6 cellular contexts compared by ENCODE assay signal in genomic region chr20:63538204-63539091, GRCh38. TPM values are rescaled to one million over a fixed set of nuclear protein-coding genes. Genes with fewer than 3 reads are reported as not detected.
DNase-seq lines count a peak whose midpoint lies in the region; ATAC-seq and TF ChIP-seq lines count a peak whose summit lies in the region.

No MANE protein-coding gene starts in this region.

- H3K9me3 Mint-ChIP-seq in endodermal cell = no peaks in the 10 kb centered on the region
- H3K9me3 Mint-ChIP-seq in stimulated activated naive B cell treated with anti-CD40 and anti-IgM and Interleukin-4, amounts not matched to agents 10 μg/mL and 1 μg/mL and 100 μg/mL, for 72 hours = no peaks in the 10 kb centered on the region

- H3K36me3 ChIP-seq in endodermal cell (ENCODE audit: control insufficient read depth, insufficient read depth, low read length) = no peaks in the 10 kb centered on the region

- H3K4me1 ChIP-seq in endodermal cell (ENCODE audit: control insufficient read depth, insufficient read depth, low read length) = no peaks in the 10 kb centered on the region

- H3K9ac ChIP-seq in endodermal cell (ENCODE audit: extremely low read depth, low read length, poor library complexity, severe bottlenecking) = no peak overlapping the region

- H3K4me3 Mint-ChIP-seq in endodermal cell = peak overlapping the region; percentile 41
- peak overlapping the region; percentile 83 for H3K4me3 Mint-ChIP-seq in stimulated activated naive B cell treated with anti-CD40 and anti-IgM and Interleukin-4, amounts not matched to agents 10 μg/mL and 1 μg/mL and 100 μg/mL, for 72 hours

- H3K27ac ChIP-seq in endodermal cell (ENCODE audit: low read depth, low read length) = no peak overlapping the region

- DNase-seq in DMS79 (lab: John Stamatoyannopoulos, UW) (peak; percentile 95), NCI-H226 (peak; percentile 34), endodermal cell (no peak)
- no peak for DNase-seq in stimulated activated naive B cell treated with anti-CD40 and anti-IgM and Interleukin-4, amounts not matched to agents 10 μg/mL and 1 μg/mL and 100 μg/mL, for 72 hours

- H3K27me3 Mint-ChIP-seq in endodermal cell (ENCODE audit: insufficient read depth) = no peaks in the 10 kb centered on the region
- H3K27me3 Mint-ChIP-seq in stimulated activated naive B cell treated with anti-CD40 and anti-IgM and Interleukin-4, amounts not matched to agents 10 μg/mL and 1 μg/mL and 100 μg/mL, for 72 hours = no peaks in the 10 kb centered on the region

- WGBS in endodermal cell (ENCODE audit: insufficient coverage in 1 of 2, insufficient read length in 1 of 2), 2 experiments = 68 to 87% methylated on average over 10 to 23 of the region's 27 CpGs

- H3K27ac Mint-ChIP-seq in endodermal cell = no peak overlapping the region
- peak overlapping the region; percentile 90 for H3K27ac Mint-ChIP-seq in stimulated activated naive B cell treated with anti-CD40 and anti-IgM and Interleukin-4, amounts not matched to agents 10 μg/mL and 1 μg/mL and 100 μg/mL, for 72 hours

- no peaks in the 10 kb centered on the region for H3K4me1 Mint-ChIP-seq in endodermal cell
- peaks cover 30 to 50% of the 10 kb centered on the region in 2 donors for H3K4me1 Mint-ChIP-seq in stimulated activated naive B cell treated with anti-CD40 and anti-IgM and Interleukin-4, amounts not matched to agents 10 μg/mL and 1 μg/mL and 100 μg/mL, for 72 hours

- TF ChIP-seq CTCF in endodermal cell (conservative IDR thresholded peaks at IDR 0.05) = peak; percentile 49

- H3K4me3 ChIP-seq in endodermal cell (ENCODE audit: low read length) = no peak overlapping the region

- ATAC-seq in stimulated activated naive B cell treated with anti-CD40 and anti-IgM and Interleukin-4, amounts not matched to agents 10 μg/mL and 1 μg/mL and 100 μg/mL, for 72 hours (replicated peaks) = peak; percentile 1 to 4
- ATAC-seq in GM19324 (IDR thresholded peaks at IDR 0.05; ENCODE audit: low FRiP score, unreplicated experiment) = no peak
- ATAC-seq in HG02642 (IDR thresholded peaks at IDR 0.05; ENCODE audit: poor library complexity, unreplicated experiment) = no peak

- no peaks in the 10 kb centered on the region for H3K36me3 Mint-ChIP-seq in endodermal cell (ENCODE audit: low read depth)
- no peaks in the 10 kb centered on the region for H3K36me3 Mint-ChIP-seq in stimulated activated naive B cell treated with anti-CD40 and anti-IgM and Interleukin-4, amounts not matched to agents 10 μg/mL and 1 μg/mL and 100 μg/mL, for 72 hours

- H3K27me3 ChIP-seq in endodermal cell (ENCODE audit: control insufficient read depth, insufficient read depth, low read length, poor library complexity, severe bottlenecking) = no peaks in the 10 kb centered on the region

- H3K9me3 ChIP-seq in endodermal cell (ENCODE audit: control insufficient read depth, low read length) = no peaks in the 10 kb centered on the region

RNA-seq across cellular contexts. Expression of gene PTK6, which starts 1.3 kb away (rescaled TPM):
- total RNA-seq in endodermal cell = under 1 TPM in 1 of 2 donors, not detected in 1; 0.22 TPM
- not detected for polyA plus RNA-seq in endodermal cell (2013, experiment 1 of 2)
- polyA plus RNA-seq in endodermal cell (2013, experiment 2 of 2) = not detected

RNA-seq across cellular contexts. Expression of gene SRMS, which starts 9.1 kb away (rescaled TPM):
- total RNA-seq in endodermal cell = not detected
- not detected for polyA plus RNA-seq in endodermal cell (2013, experiment 1 of 2)
- polyA plus RNA-seq in endodermal cell (2013, experiment 2 of 2) = not detected

RNA-seq across cellular contexts. Expression of gene FNDC11, which starts 15.5 kb away (rescaled TPM):
- total RNA-seq in endodermal cell = 1 to 10 TPM; 1.8 to 2.4 TPM
- polyA plus RNA-seq in endodermal cell (2013, experiment 1 of 2) = 5.2 TPM
- polyA plus RNA-seq in endodermal cell (2013, experiment 2 of 2) = 5.2 TPM

RNA-seq across cellular contexts. Expression of gene PPDPF, which starts 17.9 kb away (rescaled TPM):
- total RNA-seq in endodermal cell = 100 to 1,000 TPM; 247 to 296 TPM
- 318 TPM for polyA plus RNA-seq in endodermal cell (2013, experiment 1 of 2)
- 282 TPM for polyA plus RNA-seq in endodermal cell (2013, experiment 2 of 2)

RNA-seq across cellular contexts. Expression of gene HELZ2, which starts 35.6 kb away (rescaled TPM):
- 10 to 100 TPM; 34.5 to 37.0 TPM for total RNA-seq in endodermal cell
- polyA plus RNA-seq in endodermal cell (2013, experiment 1 of 2) = 15.5 TPM
- polyA plus RNA-seq in endodermal cell (2013, experiment 2 of 2) = 14.7 TPM

Comparison
In these comparisons a context has a peak if more than half of its experiments do, and no peak if none do; other contexts are left out.
1. DNase-seq: peak in DMS79 (single experiment) and NCI-H226 (single experiment); none in endodermal cell (single experiment) and stimulated activated naive B cell treated with anti-CD40 and anti-IgM and Interleukin-4, amounts not matched to agents 10 μg/mL and 1 μg/mL and 100 μg/mL, for 72 hours (single experiment).
2. ATAC-seq: peak in stimulated activated naive B cell treated with anti-CD40 and anti-IgM and Interleukin-4, amounts not matched to agents 10 μg/mL and 1 μg/mL and 100 μg/mL, for 72 hours (2 of 2); none in GM19324 (single experiment) and HG02642 (single experiment).